ENCODE assay signal across 27 cellular contexts in the genomic region with DNA sequence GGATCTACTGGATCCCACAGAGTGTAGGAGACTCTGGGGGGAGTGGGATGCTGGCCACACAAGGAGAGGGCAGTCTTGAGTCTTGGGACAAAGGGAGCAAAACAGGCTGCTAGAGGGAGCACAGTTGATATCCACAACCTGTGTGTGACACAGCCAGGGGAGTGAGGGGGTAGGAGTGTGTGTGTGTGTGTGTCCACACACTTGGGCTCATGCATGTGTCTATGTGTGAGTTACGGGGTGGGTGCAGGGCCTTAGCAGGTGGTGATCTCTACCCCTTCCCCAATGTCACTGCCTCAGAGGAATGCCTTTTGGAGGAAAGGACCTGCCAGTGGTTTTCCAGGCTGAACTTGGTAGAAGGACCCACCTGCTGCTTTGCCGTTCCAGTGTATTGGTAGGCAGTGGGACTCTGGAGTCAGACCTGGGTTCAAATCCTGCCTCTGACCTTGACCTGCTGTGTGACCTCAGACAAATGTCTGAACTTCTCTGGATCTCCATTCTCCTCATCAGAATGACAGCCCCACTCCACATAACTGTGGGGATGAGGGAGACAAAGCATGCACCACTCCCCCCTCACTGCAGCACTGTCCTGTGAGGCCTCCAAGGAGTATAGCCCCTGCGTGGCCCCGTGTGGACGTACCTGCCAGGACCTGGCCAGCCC. TPM values are rescaled to one million over a fixed set of nuclear protein-coding genes. Genes with fewer than 3 reads are reported as not detected.
A peak's percentile ranks its signal among the peaks of the same experiment; 100 is the strongest.
DNase-seq lines count a peak whose midpoint lies in the region; ATAC-seq, FAIRE-seq and TF ChIP-seq lines count a peak whose summit lies in the region.
"Had no signal": no experiment of that assay in that cellular context is flagged by ENCODE, and none has a peak within 500 bp of the region (broad histone marks: within the 10 kb centered on the region; RNA-seq: fewer than 3 reads in every experiment).

No MANE protein-coding gene starts in this region.

- H3K4me1 ChIP-seq in H1 (replicated peaks in 1 of 4; ENCODE audit: control insufficient read depth in 3 of 4, insufficient read depth in 4 of 4, low read length in 3 of 4) (peaks cover 0 to 6% (median 2%) of the 10 kb centered on the region in 4 experiments; a peak in 5 of 7 replicates), lower lobe of right lung (no peaks in the 10 kb centered on the region), MM.1S (ENCODE audit: low read length) (no peaks in the 10 kb centered on the region)
- H3K4me1 ChIP-seq: SJSA1 had no signal

- CTCF ChIA-PET in H1 (lab: Charles Lee; ENCODE audit: partially characterized antibody): interaction anchor here (0.9 to 6.1 kb wide), 4 partner anchors 11 to 148 kb away, joined by 3 to 54 read pairs (median 12); no protein-coding TSS in a partner anchor

- H2BK15ac ChIP-seq in H1 (ENCODE audit: low read length): no peak overlapping the region

- H3K4me3 ChIP-seq in H1 (ENCODE audit: extremely low read depth in 1 of 4, insufficient read depth in 2 of 4, low read depth in 3 of 4, low read length in 4 of 4) (no peak overlapping the region), lower lobe of right lung (no peak overlapping the region), MM.1S (ENCODE audit: low read length) (no peak overlapping the region)
- H3K4me3 ChIP-seq: PC-9, SJSA1 had no signal

- H2BK5ac ChIP-seq in H1 (ENCODE audit: low read depth, low read length): no peak overlapping the region

- no peak overlapping the region for H3K56ac ChIP-seq in H1 (replicated peaks; ENCODE audit: insufficient read length, low read depth, low read length)

- H2BK20ac ChIP-seq in H1 (ENCODE audit: low read length): no peak overlapping the region

- H3K4me1 Mint-ChIP-seq in neural crest cell: no peaks in the 10 kb centered on the region

- no peak for TF ChIP-seq CTCF in H1 (IDR thresholded peaks at IDR 0.05; ENCODE audit: control extremely low read depth in 1 of 3, insufficient read depth in 1 of 3, low read depth in 1 of 3, low read length in 3 of 3)
- TF ChIP-seq CTCF in neural crest cell (conservative IDR thresholded peaks at IDR 0.05): no peak
- TF ChIP-seq CTCF in lower lobe of right lung (IDR thresholded peaks at IDR 0.05): no peak
- TF ChIP-seq CTCF in MM.1S (IDR thresholded peaks at IDR 0.05; ENCODE audit: low read length): no peak

- peak overlapping the region; percentile 12 for H4K8ac ChIP-seq in H1 (ENCODE audit: extremely low read depth, insufficient read depth, low read length)

- no peaks in the 10 kb centered on the region for H3K23me2 ChIP-seq in H1 (ENCODE audit: low read depth, low read length)

- peak overlapping the region; percentile 77 for H3K27ac Mint-ChIP-seq in neural crest cell (ENCODE audit: unreplicated experiment)
- H3K27ac Mint-ChIP-seq: CD4-positive, CD25-positive, alpha-beta regulatory T cell had no signal

- no peaks in the 10 kb centered on the region for H3K9me3 Mint-ChIP-seq in neural crest cell

- no peak overlapping the region for H3K9ac ChIP-seq in H1 (replicated peaks in 1 of 4; ENCODE audit: extremely low read depth in 1 of 4, low read depth in 3 of 4, low read length in 3 of 4)
- H3K9ac ChIP-seq in MM.1S (ENCODE audit: low read length): no peak overlapping the region

- H4K20me1 ChIP-seq in H1 (replicated peaks in 1 of 2; ENCODE audit: control insufficient read depth in 1 of 2, insufficient read depth in 2 of 2, low read length in 2 of 2) (peaks cover 0 to 10% of the 10 kb centered on the region in 2 experiments), MM.1S (ENCODE audit: insufficient read depth, low read length) (no peaks in the 10 kb centered on the region)

- H3K36me3 Mint-ChIP-seq in neural crest cell (ENCODE audit: low read depth): no peaks in the 10 kb centered on the region
- H3K36me3 Mint-ChIP-seq: CD4-positive, CD25-positive, alpha-beta regulatory T cell had no signal

- no peak overlapping the region for H4K5ac ChIP-seq in H1 (ENCODE audit: insufficient read length, low read depth, low read length)

- H3K79me2 ChIP-seq in H1 (ENCODE audit: control insufficient read depth in 1 of 2, insufficient read depth in 2 of 2, low read length in 2 of 2) (no peaks in the 10 kb centered on the region), MM.1S (ENCODE audit: low read length) (no peaks in the 10 kb centered on the region)

- H3K18ac ChIP-seq in H1 (ENCODE audit: extremely low read depth, low read length): no peak overlapping the region

- POLR2A ChIA-PET in H1 (lab: Charles Lee; ENCODE audit: partially characterized antibody): no interaction called here

- no peak overlapping the region for H3K4me2 ChIP-seq in H1 (ENCODE audit: insufficient read depth in 1 of 2, low read depth in 2 of 2, low read length in 2 of 2)
- H3K4me2 ChIP-seq in MM.1S (ENCODE audit: low read depth, low read length): no peak overlapping the region
- H3K4me2 ChIP-seq: PC-9 had no signal

- H2AFZ ChIP-seq in H1 (ENCODE audit: low read length) (no peak overlapping the region), MM.1S (ENCODE audit: low read length) (no peak overlapping the region)
- H2AFZ ChIP-seq: PC-9 had no signal

- H3K4ac ChIP-seq in H1 (replicated peaks; ENCODE audit: insufficient read length, low read depth, low read length): no peak overlapping the region

- no peaks in the 10 kb centered on the region for H3K27me3 ChIP-seq in H1 (replicated peaks in 1 of 4; ENCODE audit: control insufficient read depth in 3 of 4, extremely low read depth in 1 of 4, insufficient read depth in 3 of 4, low read length in 3 of 4)
- H3K27me3 ChIP-seq in lower lobe of right lung (ENCODE audit: low read depth): no peaks in the 10 kb centered on the region
- no peaks in the 10 kb centered on the region for H3K27me3 ChIP-seq in MM.1S (replicated peaks; ENCODE audit: insufficient read depth, low read length)

- H3K36me3 ChIP-seq in H1 (ENCODE audit: control insufficient read depth in 2 of 4, insufficient read depth in 4 of 4, low read length in 3 of 4) (no peaks in the 10 kb centered on the region), lower lobe of right lung (no peaks in the 10 kb centered on the region), MM.1S (replicated peaks; ENCODE audit: insufficient read depth, low read length) (no peaks in the 10 kb centered on the region)
- H3K36me3 ChIP-seq: SJSA1 had no signal

- no peaks in the 10 kb centered on the region for H3K79me1 ChIP-seq in H1 (ENCODE audit: low read depth, low read length)

- no peak for TF ChIP-seq RAD21 in H1 (IDR thresholded peaks at IDR 0.05 in 1 of 2, conservative IDR thresholded peaks at IDR 0.05 in 1 of 2; ENCODE audit: low read depth in 2 of 2, low read length in 2 of 2)

- no peaks in the 10 kb centered on the region for H3K9me2 ChIP-seq in MM.1S (replicated peaks; ENCODE audit: insufficient read depth, low read length)

- 0 out of 2 replicates have a peak overlapping the region, but pooled peaks have one; percentile 17 for H2BK12ac ChIP-seq in H1 (ENCODE audit: low read depth, low read length)

- intact Hi-C loops in lower lobe of right lung (cut with DNase I): no loop called here

- H2BK120ac ChIP-seq in H1 (replicated peaks; ENCODE audit: low read depth, low read length): no peak overlapping the region

- H3K27me3 Mint-ChIP-seq in neural crest cell (ENCODE audit: low read depth): peaks cover 7% of the 10 kb centered on the region
- H3K27me3 Mint-ChIP-seq: CD4-positive, CD25-positive, alpha-beta regulatory T cell had no signal

- H3K4me3 Mint-ChIP-seq in neural crest cell: no peak overlapping the region

- DNase-seq in activated CD8-positive, alpha-beta memory T cell treated with anti-CD3 and anti-CD28 coated beads for 24 hours: peak; percentile 44
- no peak for DNase-seq in activated CD8-positive, alpha-beta memory T cell treated with anti-CD3 and anti-CD28 coated beads, Interleukin-2, amount 50 U/mL, for 4 hours
- DNase-seq in H1 (ENCODE audit: low read depth in 1 of 2, low spot score in 2 of 2) (peak in 1 of 2 experiments; percentile 37), neural crest cell (ENCODE audit: low read depth, low spot score) (no peak), lower lobe of right lung (no peak), COLO668 (lab: John Stamatoyannopoulos, UW; ENCODE audit: unreplicated experiment) (no peak), MM.1S (no peak)
- DNase-seq: CD4-positive, CD25-positive, alpha-beta regulatory T cell; H7; IMR-90; KG1; NCI-H1048; NCI-H1417; NCI-H1694; NCI-H2029 treated with DMSO at 0.1 percent for 48 hours; NCI-H446 treated with DMSO at 0.1 percent for 48 hours; NCI-H526 had no signal

- no peaks in the 10 kb centered on the region for H3K9me3 ChIP-seq in H1 (ENCODE audit: insufficient read depth in 2 of 2, low read depth in 1 of 2, low read length in 1 of 2)
- H3K9me3 ChIP-seq in lower lobe of right lung: no peaks in the 10 kb centered on the region
- no peaks in the 10 kb centered on the region for H3K9me3 ChIP-seq in MM.1S (replicated peaks; ENCODE audit: insufficient read depth, low read length)
- H3K9me3 ChIP-seq: SJSA1 had no signal

- 88% methylated on average over 5 of the region's 5 CpGs; no CpG with 5 or more reads in 1 of the 2 experiments for whole genome bisulfite sequencing in H1 (ENCODE audit: extremely low coverage in 1 of 2, insufficient coverage in 1 of 2, insufficient read length in 1 of 2, insufficient replicate concordance in 2 of 2, low coverage in 1 of 2, low lambda C conversion rate in 2 of 2, missing lambda C conversion rate in 1 of 2), 2 experiments

- no peak overlapping the region for H3K14ac ChIP-seq in H1 (ENCODE audit: insufficient read length)

- ATAC-seq in lower lobe of right lung: no peak
- ATAC-seq: Right ventricle myocardium inferior had no signal

- H3F3A ChIP-seq in MM.1S (ENCODE audit: insufficient read depth, low read length): no peaks in the 10 kb centered on the region

- H4K91ac ChIP-seq in H1 (replicated peaks; ENCODE audit: insufficient read length, low read length): no peak overlapping the region

- no peak overlapping the region for H2AK5ac ChIP-seq in H1 (ENCODE audit: low read depth, low read length)

- no peak for TF ChIP-seq EP300 in H1 (IDR thresholded peaks at IDR 0.05; ENCODE audit: borderline replicate concordance in 1 of 2, low read depth in 2 of 2, low read length in 2 of 2)

- no peak for TF ChIP-seq POLR2A in H1 (IDR thresholded peaks at IDR 0.05; ENCODE audit: control extremely low read depth in 1 of 2, low read depth in 2 of 2, low read length in 2 of 2)

- H3K23ac ChIP-seq in H1 (ENCODE audit: insufficient read length): no peak overlapping the region

- no peak for FAIRE-seq in H1 (lab: Jason Lieb, UNC)
- FAIRE-seq: D721Med, GM18507 had no signal

- H3K27ac ChIP-seq in H1 (ENCODE audit: low read depth, low read length) (no peak overlapping the region), lower lobe of right lung (no peak overlapping the region), MM.1S (ENCODE audit: low read length) (no peak overlapping the region)
- H3K27ac ChIP-seq: PC-9, SJSA1 had no signal

RNA-seq across cellular contexts. Expression of a gene that starts 27.2 kb away (rescaled TPM):
- total RNA-seq in H1 (2021; fragmentation: NEBNext Ultra II Directional; extraction: Animal tissue kit (Norgen Biotek cat#: 25700)): 1.5 and 2.4 TPM in 2 replicates
- 0.41 and 0.88 TPM in 2 replicates for polyA plus RNA-seq in H1 (2011; rRNA removed)
- 0.49 TPM for polyA plus RNA-seq in H1 (2011; cell fraction: cytosol; rRNA removed)
- 5.5 TPM for polyA plus RNA-seq in H1 (2011; cell fraction: nucleus; rRNA removed)
- 0.26 to 1.3 TPM (median 0.73 TPM) in 4 replicates for polyA plus RNA-seq in H1 (2012, experiment 1 of 2)
- polyA plus RNA-seq in H1 (2012, experiment 2 of 2): 0.08 TPM
- 0.83 TPM for polyA plus RNA-seq in H1 (2013, experiment 1 of 2)
- polyA plus RNA-seq in H1 (2013, experiment 2 of 2): 1.4 TPM
- 4.6 and 4.9 TPM in 2 replicates for polyA minus RNA-seq in H1 (2011; rRNA and poly(A)+ RNA removed)
- 1.3 TPM for polyA minus RNA-seq in H1 (2011; cell fraction: cytosol; rRNA and poly(A)+ RNA removed)
- 11.7 TPM for polyA minus RNA-seq in H1 (2011; cell fraction: nucleus; rRNA and poly(A)+ RNA removed)
- total RNA-seq in neural crest cell (not detected in 2 replicates), lower lobe of right lung (not detected)
- total RNA-seq: A172; CD4-positive, CD25-positive, alpha-beta regulatory T cell; Daoy; G401; IMR-90; PC-9; Right ventricle myocardium inferior; RPMI7951; SJSA1 had no signal
- polyA plus RNA-seq: BJ; CD4-positive, CD25-positive, alpha-beta regulatory T cell; IMR-90 had no signal

RNA-seq across cellular contexts. Expression of a gene that starts 30.1 kb away (rescaled TPM):
- total RNA-seq in H1 (2021; fragmentation: NEBNext Ultra II Directional; extraction: Animal tissue kit (Norgen Biotek cat#: 25700)): 1.3 and 2.4 TPM in 2 replicates
- 1.6 and 2.3 TPM in 2 replicates for polyA plus RNA-seq in H1 (2011; rRNA removed)
- polyA plus RNA-seq in H1 (2011; cell fraction: cytosol; rRNA removed): 2.9 TPM
- 15.5 TPM for polyA plus RNA-seq in H1 (2011; cell fraction: nucleus; rRNA removed)
- polyA plus RNA-seq in H1 (2012, experiment 1 of 2): 1.5 to 2.9 TPM (median 1.9 TPM) in 4 replicates
- polyA plus RNA-seq in H1 (2012, experiment 2 of 2): 0.94 TPM
- 1.5 TPM for polyA plus RNA-seq in H1 (2013, experiment 1 of 2)
- 1.7 TPM for polyA plus RNA-seq in H1 (2013, experiment 2 of 2)
- 1.3 and 2.8 TPM in 2 replicates for polyA minus RNA-seq in H1 (2011; rRNA and poly(A)+ RNA removed)
- polyA minus RNA-seq in H1 (2011; cell fraction: cytosol; rRNA and poly(A)+ RNA removed): 1.3 TPM
- polyA minus RNA-seq in H1 (2011; cell fraction: nucleus; rRNA and poly(A)+ RNA removed): 3.7 TPM
- total RNA-seq in neural crest cell: not detected in 2 replicates
- 0.30 TPM for total RNA-seq in lower lobe of right lung
- total RNA-seq: A172; CD4-positive, CD25-positive, alpha-beta regulatory T cell; Daoy; G401; IMR-90; PC-9; Right ventricle myocardium inferior; RPMI7951; SJSA1 had no signal
- polyA plus RNA-seq: BJ; CD4-positive, CD25-positive, alpha-beta regulatory T cell; IMR-90 had no signal
